1 cellular context compared by ENCODE assay signal in genomic region chr11:126494831-126495230, GRCh38.
TF ChIP-seq lines count a peak whose summit lies in the region.

No MANE protein-coding gene starts in this region.

TF ChIP-seq in GM23338, 12 proteins besides CTCF, POLR2A, EP300 and RAD21 (continued from another document):
- TF ChIP-seq ZNF462 (CRISPR knock-in tag; IDR thresholded peaks at IDR 0.05) = no peak
